In the genomic region with DNA sequence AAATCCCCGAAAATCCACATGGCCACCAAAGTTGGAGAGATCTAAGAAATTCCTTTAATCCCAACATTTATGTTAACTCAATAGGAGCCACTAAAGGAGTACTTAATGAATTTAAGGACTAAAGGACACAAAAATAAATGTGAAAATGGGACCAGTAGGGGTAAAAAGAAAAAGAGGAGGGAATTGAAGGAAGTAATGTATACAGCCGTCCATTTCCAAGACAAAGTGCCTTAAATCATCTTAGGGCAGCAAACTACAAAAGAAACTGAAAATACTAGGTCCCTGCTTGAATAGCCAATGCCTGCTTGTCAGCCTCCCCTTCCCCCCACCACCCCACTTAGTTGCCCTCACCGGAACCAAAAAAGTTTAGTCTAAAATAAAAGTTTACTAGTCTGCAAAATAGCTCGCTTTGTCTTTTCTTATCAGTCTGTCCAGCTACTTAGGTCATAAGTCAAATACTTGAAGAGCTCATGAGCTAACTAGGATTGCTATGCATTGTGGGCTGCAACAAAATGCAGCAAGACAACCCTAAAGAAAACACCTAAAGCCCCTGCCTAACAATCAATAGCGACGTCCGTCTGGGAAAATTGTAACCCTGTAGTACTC, we compare ENCODE assay signal across 15 cellular contexts.
DNase-seq lines count a peak whose midpoint lies in the region; ATAC-seq, FAIRE-seq and TF ChIP-seq lines count a peak whose summit lies in the region.
"Had no signal": no experiment of that assay in that cellular context is flagged by ENCODE, and none has a peak within 500 bp of the region (broad histone marks: within the 10 kb centered on the region; RNA-seq: fewer than 3 reads in every experiment).

No MANE protein-coding gene starts in this region.

- H3K36me3 Mint-ChIP-seq in nephron (ENCODE audit: low read depth), result no peaks in the 10 kb centered on the region
- H3K36me3 Mint-ChIP-seq: CD4-positive, CD25-positive, alpha-beta regulatory T cell had no signal

- H4K20me1 ChIP-seq in K562 (replicated peaks; ENCODE audit: control insufficient read depth, insufficient read depth, low read length), result no peaks in the 10 kb centered on the region
- H4K20me1 ChIP-seq: BLaER1 treated with 17β-estradiol and CSF1 and Interleukin-3, amounts not matched to agents 10 nM and 100 nM had no signal

- peak overlapping the region in 2 of 3 experiments; percentile 51 to 75 for H3K27ac Mint-ChIP-seq in nephron
- H3K27ac Mint-ChIP-seq: CD4-positive, CD25-positive, alpha-beta regulatory T cell had no signal

- DNase-seq in left ventricle myocardium inferior (no peak), right cardiac atrium (no peak), K562 (ENCODE audit: extremely low read depth in 1 of 4, low spot score in 3 of 4) (peak in 2 of 4 experiments; percentile 35 to 62), cerebellum (ENCODE audit: low spot score) (no peak), MG63 (no peak), adrenal gland (no peak), hippocampal formation (lab: John Stamatoyannopoulos, UW) (no peak)
- DNase-seq: Calu3; CD4-positive, CD25-positive, alpha-beta regulatory T cell; DMS 273 treated with DMSO at 0.1 percent for 48 hours; GM23248; H7 had no signal

- H3K36me3 ChIP-seq in left ventricle myocardium inferior (no peaks in the 10 kb centered on the region), K562 (ENCODE audit: control insufficient read depth, insufficient read depth, low read length) (no peaks in the 10 kb centered on the region), MG63 (no peaks in the 10 kb centered on the region), adrenal gland (replicated peaks in 1 of 2) (no peaks in the 10 kb centered on the region)
- H3K36me3 ChIP-seq: BLaER1 treated with 17β-estradiol and CSF1 and Interleukin-3, amounts not matched to agents 10 nM and 100 nM had no signal

- H3K4me1 Mint-ChIP-seq in nephron, result peaks cover 64% of the 10 kb centered on the region
- H3K4me1 Mint-ChIP-seq: CD4-positive, CD25-positive, alpha-beta regulatory T cell had no signal

- TF ChIP-seq CTCF in left ventricle myocardium inferior (IDR thresholded peaks at IDR 0.05; ENCODE audit: borderline replicate concordance) (no peak), K562 (IDR thresholded peaks at IDR 0.05 in 2 of 3, conservative IDR thresholded peaks at IDR 0.05 in 1 of 3; ENCODE audit: insufficient read depth in 2 of 3, low read depth in 1 of 3, low read length in 3 of 3) (no peak), nephron (IDR thresholded peaks at IDR 0.05; ENCODE audit: unreplicated experiment in 3 of 3) (no peak), adrenal gland (IDR thresholded peaks at IDR 0.05) (no peak)

- WGBS in right cardiac atrium, result 71% methylated on average over 7 of the region's 7 CpGs
- WGBS in K562 (ENCODE audit: insufficient coverage, low coverage, missing lambda C conversion rate), result 14% methylated on average over 7 of the region's 7 CpGs
- 64 to 78% (median 70%) methylated on average over 7 of the region's 7 CpGs for WGBS in adrenal gland, 4 donors

- H3K27ac ChIP-seq in left ventricle myocardium inferior (replicated peaks) (peak overlapping the region; percentile 69), right cardiac atrium (ENCODE audit: low read length) (no peak overlapping the region), K562 (ENCODE audit: extremely low read depth, low read depth, low read length) (peak overlapping the region; percentile 21; the same call in 1 of the 3 replicates), adrenal gland (no peak overlapping the region)
- H3K27ac ChIP-seq: 22Rv1; BLaER1 treated with 17β-estradiol and CSF1 and Interleukin-3, amounts not matched to agents 10 nM and 100 nM; GM23248 had no signal

- H3K9ac ChIP-seq in K562 (ENCODE audit: insufficient read depth in 1 of 2, low read depth in 2 of 2, low read length in 2 of 2), result no peak overlapping the region
- H3K9ac ChIP-seq: BLaER1 treated with 17β-estradiol and CSF1 and Interleukin-3, amounts not matched to agents 10 nM and 100 nM; GM23248 had no signal

- no TSS peak for BruUV-seq in K562 (replicated peaks; lab: Mats Ljungman, UMichigan)

- no peak for TF ChIP-seq RAD21 in K562 (CRISPR knock-in tag; conservative IDR thresholded peaks at IDR 0.05 in 1 of 2, IDR thresholded peaks at IDR 0.05 in 1 of 2)

- no peak for TF ChIP-seq POLR2A in K562 (conservative IDR thresholded peaks at IDR 0.05)
- no peak for TF ChIP-seq POLR2A in adrenal gland (IDR thresholded peaks at IDR 0.05)

- H2AFZ ChIP-seq in K562 (ENCODE audit: low read depth, low read length), result peak overlapping the region; percentile 63
- H2AFZ ChIP-seq: GM23248 had no signal

- FAIRE-seq in K562 (lab: Jason Lieb, UNC), result peak; percentile 72

- POLR2A ChIA-PET in K562 (lab: Yijun Ruan, JAX), result no interaction called here

- ATAC-seq in right cardiac atrium (no peak), K562 (peak; percentile 58)

- no peaks in the 10 kb centered on the region for H3K9me1 ChIP-seq in K562 (ENCODE audit: control insufficient read depth, insufficient read depth, low read length)

- H3K9me3 Mint-ChIP-seq in nephron, result no peaks in the 10 kb centered on the region

- peaks cover 4% of the 10 kb centered on the region for H3K27me3 Mint-ChIP-seq in nephron (ENCODE audit: low read depth)

- H3K4me1 ChIP-seq in left ventricle myocardium inferior (peaks cover 23% of the 10 kb centered on the region), right cardiac atrium (ENCODE audit: control insufficient read depth, insufficient read depth, low read length) (no peaks in the 10 kb centered on the region), K562 (replicated peaks in 1 of 2; ENCODE audit: control insufficient read depth in 2 of 2, insufficient read depth in 2 of 2, low read length in 2 of 2) (peaks cover 0 to 26% of the 10 kb centered on the region in 2 experiments; a peak in 3 of 5 replicates), adrenal gland (replicated peaks in 1 of 2) (no peaks in the 10 kb centered on the region)

- H3K4me3 Mint-ChIP-seq in nephron, result no peak overlapping the region
- H3K4me3 Mint-ChIP-seq: CD4-positive, CD25-positive, alpha-beta regulatory T cell had no signal

- CTCF ChIA-PET in K562 (lab: Yijun Ruan, JAX; ENCODE audit: low intra/inter-chr PET ratio), result no interaction called here

- in situ Hi-C loops in K562 (cut with MboI), result no loop called here

- H3K27me3 ChIP-seq in left ventricle myocardium inferior (ENCODE audit: low read depth) (peaks cover 6% of the 10 kb centered on the region), right cardiac atrium (ENCODE audit: control insufficient read depth, insufficient read depth) (no peaks in the 10 kb centered on the region), K562 (ENCODE audit: control insufficient read depth in 2 of 2, insufficient read depth in 2 of 2, low read length in 2 of 2) (no peaks in the 10 kb centered on the region), MG63 (no peaks in the 10 kb centered on the region), adrenal gland (no peaks in the 10 kb centered on the region)
- H3K27me3 ChIP-seq: BLaER1 treated with 17β-estradiol and CSF1 and Interleukin-3, amounts not matched to agents 10 nM and 100 nM had no signal

- H3K4me3 ChIP-seq in left ventricle myocardium inferior, result no peak overlapping the region
- no peak overlapping the region for H3K4me3 ChIP-seq in right cardiac atrium (ENCODE audit: low read length)
- H3K4me3 ChIP-seq in K562, result no peak overlapping the region
- H3K4me3 ChIP-seq in MG63, result no peak overlapping the region
- no peak overlapping the region for H3K4me3 ChIP-seq in adrenal gland
- H3K4me3 ChIP-seq: BLaER1 treated with 17β-estradiol and CSF1 and Interleukin-3, amounts not matched to agents 10 nM and 100 nM; GM23248 had no signal

- intact Hi-C loops in left ventricle myocardium inferior (cut with micrococcal nuclease) (no loop called here), right cardiac atrium (cut with DNase I) (no loop called here), K562 (cut with micrococcal nuclease) (no loop called here), adrenal gland (cut with DNase I) (no loop called here)

- peak overlapping the region; percentile 23; the same call in 1 of the 2 replicates for H3K4me2 ChIP-seq in K562 (ENCODE audit: insufficient read depth, low read length)

- H3K79me2 ChIP-seq in K562 (ENCODE audit: control insufficient read depth, insufficient read depth, low read length), result no peaks in the 10 kb centered on the region

- H3K9me3 ChIP-seq in left ventricle myocardium inferior (replicated peaks) (no peaks in the 10 kb centered on the region), right cardiac atrium (ENCODE audit: control insufficient read depth, low read length) (no peaks in the 10 kb centered on the region), K562 (replicated peaks; ENCODE audit: control insufficient read depth, insufficient read depth, low read depth, low read length) (no peaks in the 10 kb centered on the region), MG63 (no peaks in the 10 kb centered on the region), adrenal gland (replicated peaks in 1 of 3) (no peaks in the 10 kb centered on the region)
- H3K9me3 ChIP-seq: BLaER1 treated with 17β-estradiol and CSF1 and Interleukin-3, amounts not matched to agents 10 nM and 100 nM had no signal

- TF ChIP-seq EP300 in K562 (IDR thresholded peaks at IDR 0.05; ENCODE audit: low read length), result peak; percentile 45; the same call in 1 of the 2 replicates

TF ChIP-seq in K562, 482 proteins besides CTCF, POLR2A, EP300 and RAD21 (continues in another document):
- TF ChIP-seq, protein P1, sequence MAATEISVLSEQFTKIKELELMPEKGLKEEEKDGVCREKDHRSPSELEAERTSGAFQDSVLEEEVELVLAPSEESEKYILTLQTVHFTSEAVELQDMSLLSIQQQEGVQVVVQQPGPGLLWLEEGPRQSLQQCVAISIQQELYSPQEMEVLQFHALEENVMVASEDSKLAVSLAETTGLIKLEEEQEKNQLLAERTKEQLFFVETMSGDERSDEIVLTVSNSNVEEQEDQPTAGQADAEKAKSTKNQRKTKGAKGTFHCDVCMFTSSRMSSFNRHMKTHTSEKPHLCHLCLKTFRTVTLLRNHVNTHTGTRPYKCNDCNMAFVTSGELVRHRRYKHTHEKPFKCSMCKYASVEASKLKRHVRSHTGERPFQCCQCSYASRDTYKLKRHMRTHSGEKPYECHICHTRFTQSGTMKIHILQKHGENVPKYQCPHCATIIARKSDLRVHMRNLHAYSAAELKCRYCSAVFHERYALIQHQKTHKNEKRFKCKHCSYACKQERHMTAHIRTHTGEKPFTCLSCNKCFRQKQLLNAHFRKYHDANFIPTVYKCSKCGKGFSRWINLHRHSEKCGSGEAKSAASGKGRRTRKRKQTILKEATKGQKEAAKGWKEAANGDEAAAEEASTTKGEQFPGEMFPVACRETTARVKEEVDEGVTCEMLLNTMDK (IDR thresholded peaks at IDR 0.05; ENCODE audit: borderline replicate concordance, insufficient read depth, low read depth, low read length, poor library complexity, severe bottlenecking), result no peak
- TF ChIP-seq BMI1 (IDR thresholded peaks at IDR 0.05; ENCODE audit: low read length) (no peak), ZKSCAN1 (IDR thresholded peaks at IDR 0.05; ENCODE audit: low read depth, low read length) (no peak), PML (IDR thresholded peaks at IDR 0.05; ENCODE audit: low read length) (no peak)

Comparison
In these comparisons a context has a peak if more than half of its experiments do, and no peak if none do; other contexts are left out.
1. H3K27ac ChIP-seq: peak in left ventricle myocardium inferior (single experiment) and K562 (single experiment); none in right cardiac atrium (single experiment) and adrenal gland (0 of 5).